In genomic region chr14:38070213-38070612, GRCh38 we compare ENCODE assay signal across 16 cellular contexts.
"Had no signal": no experiment of that assay in that cellular context is flagged by ENCODE, and none has a peak within 500 bp of the region (broad histone marks: within the 10 kb centered on the region; RNA-seq: fewer than 3 reads in every experiment).

No MANE protein-coding gene starts in this region.

- H3K36me3 Mint-ChIP-seq: memory B cell; stimulated activated memory B cell treated with anti-CD40 and anti-IgM and Interleukin-4, amounts not matched to agents 10 μg/mL and 1 μg/mL and 100 μg/mL, for 72 hours had no signal

- H3K4me1 ChIP-seq: body of pancreas, parathyroid adenoma, right lobe of liver, upper lobe of right lung had no signal

- H3K27me3 ChIP-seq: body of pancreas, neutrophil, right lobe of liver, upper lobe of right lung had no signal

- H3K4me1 Mint-ChIP-seq: memory B cell; stimulated activated memory B cell treated with anti-CD40 and anti-IgM and Interleukin-4, amounts not matched to agents 10 μg/mL and 1 μg/mL and 100 μg/mL, for 72 hours had no signal

- H3K9ac ChIP-seq: parathyroid adenoma had no signal

- H3K79me2 ChIP-seq: parathyroid adenoma had no signal

- H3K27ac ChIP-seq: body of pancreas, neutrophil, parathyroid adenoma, right lobe of liver, upper lobe of right lung had no signal

- H3K4me3 ChIP-seq: body of pancreas, right lobe of liver, smooth muscle cell, upper lobe of right lung had no signal

- DNase-seq: activated CD4-positive, alpha-beta T cell treated with anti-CD3 and anti-CD28 coated beads for 48 hours; activated CD8-positive, alpha-beta T cell treated with anti-CD3 and anti-CD28 coated beads for 36 hours; activated naive CD4-positive, alpha-beta T cell treated with Interleukin-2 at 50 U/mL for 16 hours; amygdala; body of pancreas; effector memory CD8-positive, alpha-beta T cell; foreskin fibroblast; right lobe of liver; stimulated activated CD4-positive, alpha-beta T cell treated with anti-CD3 and anti-CD28 coated beads, Interleukin-4, amount 100 ng/mL, for 24 hours; upper lobe of right lung had no signal

- H3K9me3 Mint-ChIP-seq: activated CD8-positive, alpha-beta T cell treated with anti-CD3 and anti-CD28 coated beads for 36 hours; effector memory CD8-positive, alpha-beta T cell had no signal

- H3K4me2 ChIP-seq: smooth muscle cell had no signal

- H3K27ac Mint-ChIP-seq: activated CD8-positive, alpha-beta T cell treated with anti-CD3 and anti-CD28 coated beads for 36 hours; activated T-helper 1 cell treated with anti-CD3 and anti-CD28 coated beads, Interleukin-12 subunit alpha, Interleukin-12 subunit beta, Interleukin-2, Interleukin-4 antibody, amounts not matched to agents 30 ng/mL and 10 ng/mL and 1 ng/mL, durations not matched to agents 14 hours and 24 hours and 36 hours; memory B cell; stimulated activated memory B cell treated with anti-CD40 and anti-IgM and Interleukin-4, amounts not matched to agents 10 μg/mL and 1 μg/mL and 100 μg/mL, for 72 hours had no signal

- H3K27me3 Mint-ChIP-seq: activated CD8-positive, alpha-beta T cell treated with anti-CD3 and anti-CD28 coated beads for 36 hours; effector memory CD8-positive, alpha-beta T cell; memory B cell; stimulated activated memory B cell treated with anti-CD40 and anti-IgM and Interleukin-4, amounts not matched to agents 10 μg/mL and 1 μg/mL and 100 μg/mL, for 72 hours had no signal

- H3K4me3 Mint-ChIP-seq: activated CD8-positive, alpha-beta T cell treated with anti-CD3 and anti-CD28 coated beads for 36 hours; activated T-helper 1 cell treated with anti-CD3 and anti-CD28 coated beads, Interleukin-12 subunit alpha, Interleukin-12 subunit beta, Interleukin-2, Interleukin-4 antibody, amounts not matched to agents 30 ng/mL and 10 ng/mL and 1 ng/mL, durations not matched to agents 14 hours and 24 hours and 36 hours; memory B cell; stimulated activated memory B cell treated with anti-CD40 and anti-IgM and Interleukin-4, amounts not matched to agents 10 μg/mL and 1 μg/mL and 100 μg/mL, for 72 hours had no signal

- H3K9me3 ChIP-seq: body of pancreas, neutrophil, right lobe of liver, upper lobe of right lung had no signal

- H3K36me3 ChIP-seq: neutrophil, right lobe of liver, upper lobe of right lung had no signal

- H2AFZ ChIP-seq: parathyroid adenoma had no signal

- ATAC-seq: activated CD8-positive, alpha-beta T cell treated with anti-CD3 and anti-CD28 coated beads for 36 hours; body of pancreas; effector memory CD8-positive, alpha-beta T cell; right lobe of liver; stimulated activated memory B cell treated with anti-CD40 and anti-IgM and Interleukin-4, amounts not matched to agents 10 μg/mL and 1 μg/mL and 100 μg/mL, for 72 hours; upper lobe of right lung had no signal
